Comparison of ENCODE assay signal across 3 cellular contexts in genomic region chrX:131053076-131053475, GRCh38.
A peak's percentile ranks its signal among the peaks of the same experiment; 100 is the strongest.
TF ChIP-seq lines count a peak whose summit lies in the region.

No MANE protein-coding gene starts in this region.

TF ChIP-seq in A549, 52 proteins besides CTCF, POLR2A, EP300 and RAD21:
- TF ChIP-seq TFCP2L1 (CRISPR knock-in tag; IDR thresholded peaks at IDR 0.05), result no peak
- no peak for TF ChIP-seq HEYL (CRISPR knock-in tag; IDR thresholded peaks at IDR 0.05)
- TF ChIP-seq SREBF2 (IDR thresholded peaks at IDR 0.05), result no peak
- no peak for TF ChIP-seq NFE2L2 (conservative IDR thresholded peaks at IDR 0.05; ENCODE audit: low read length)
- no peak for TF ChIP-seq KDM5A (IDR thresholded peaks at IDR 0.05)
- TF ChIP-seq CBX8 (IDR thresholded peaks at IDR 0.05), result no peak
- TF ChIP-seq, protein P1, sequence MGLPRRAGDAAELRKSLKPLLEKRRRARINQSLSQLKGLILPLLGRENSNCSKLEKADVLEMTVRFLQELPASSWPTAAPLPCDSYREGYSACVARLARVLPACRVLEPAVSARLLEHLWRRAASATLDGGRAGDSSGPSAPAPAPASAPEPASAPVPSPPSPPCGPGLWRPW (IDR thresholded peaks at IDR 0.05), result no peak
- TF ChIP-seq ZC3H11A (IDR thresholded peaks at IDR 0.05), result no peak
- no peak for TF ChIP-seq SMC3 (IDR thresholded peaks at IDR 0.05)
- TF ChIP-seq NR3C1 (IDR thresholded peaks at IDR 0.05), result no peak
- no peak for TF ChIP-seq MAFK (IDR thresholded peaks at IDR 0.05; ENCODE audit: partially characterized antibody)
- no peak for TF ChIP-seq FOSB (CRISPR knock-in tag; IDR thresholded peaks at IDR 0.05)
- TF ChIP-seq POLR2AphosphoS2 (conservative IDR thresholded peaks at IDR 0.05; ENCODE audit: low read length), result no peak
- TF ChIP-seq FOXS1 (CRISPR knock-in tag; IDR thresholded peaks at IDR 0.05), result no peak
- TF ChIP-seq, protein P2, sequence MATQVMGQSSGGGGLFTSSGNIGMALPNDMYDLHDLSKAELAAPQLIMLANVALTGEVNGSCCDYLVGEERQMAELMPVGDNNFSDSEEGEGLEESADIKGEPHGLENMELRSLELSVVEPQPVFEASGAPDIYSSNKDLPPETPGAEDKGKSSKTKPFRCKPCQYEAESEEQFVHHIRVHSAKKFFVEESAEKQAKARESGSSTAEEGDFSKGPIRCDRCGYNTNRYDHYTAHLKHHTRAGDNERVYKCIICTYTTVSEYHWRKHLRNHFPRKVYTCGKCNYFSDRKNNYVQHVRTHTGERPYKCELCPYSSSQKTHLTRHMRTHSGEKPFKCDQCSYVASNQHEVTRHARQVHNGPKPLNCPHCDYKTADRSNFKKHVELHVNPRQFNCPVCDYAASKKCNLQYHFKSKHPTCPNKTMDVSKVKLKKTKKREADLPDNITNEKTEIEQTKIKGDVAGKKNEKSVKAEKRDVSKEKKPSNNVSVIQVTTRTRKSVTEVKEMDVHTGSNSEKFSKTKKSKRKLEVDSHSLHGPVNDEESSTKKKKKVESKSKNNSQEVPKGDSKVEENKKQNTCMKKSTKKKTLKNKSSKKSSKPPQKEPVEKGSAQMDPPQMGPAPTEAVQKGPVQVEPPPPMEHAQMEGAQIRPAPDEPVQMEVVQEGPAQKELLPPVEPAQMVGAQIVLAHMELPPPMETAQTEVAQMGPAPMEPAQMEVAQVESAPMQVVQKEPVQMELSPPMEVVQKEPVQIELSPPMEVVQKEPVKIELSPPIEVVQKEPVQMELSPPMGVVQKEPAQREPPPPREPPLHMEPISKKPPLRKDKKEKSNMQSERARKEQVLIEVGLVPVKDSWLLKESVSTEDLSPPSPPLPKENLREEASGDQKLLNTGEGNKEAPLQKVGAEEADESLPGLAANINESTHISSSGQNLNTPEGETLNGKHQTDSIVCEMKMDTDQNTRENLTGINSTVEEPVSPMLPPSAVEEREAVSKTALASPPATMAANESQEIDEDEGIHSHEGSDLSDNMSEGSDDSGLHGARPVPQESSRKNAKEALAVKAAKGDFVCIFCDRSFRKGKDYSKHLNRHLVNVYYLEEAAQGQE (IDR thresholded peaks at IDR 0.05), result no peak
- TF ChIP-seq FOSL2 (IDR thresholded peaks at IDR 0.05), result no peak
- no peak for TF ChIP-seq FOSL2 (CRISPR knock-in tag; IDR thresholded peaks at IDR 0.05)

TF ChIP-seq in H1, 55 proteins besides CTCF, POLR2A, EP300 and RAD21:
- TF ChIP-seq PHF8 (conservative IDR thresholded peaks at IDR 0.05; ENCODE audit: low read depth, low read length), result no peak
- no peak for TF ChIP-seq TBP (IDR thresholded peaks at IDR 0.05; ENCODE audit: low read depth, low read length)
- no peak for TF ChIP-seq CREB1 (IDR thresholded peaks at IDR 0.05)
- no peak for TF ChIP-seq POU5F1 (IDR thresholded peaks at IDR 0.05; ENCODE audit: low read depth, low read length)
- no peak for TF ChIP-seq RFX5 (IDR thresholded peaks at IDR 0.05; ENCODE audit: borderline replicate concordance, low read depth, low read length)
- no peak for TF ChIP-seq POLR2AphosphoS5 (IDR thresholded peaks at IDR 0.05; ENCODE audit: low read depth, low read length)
- no peak for TF ChIP-seq EGR1 (IDR thresholded peaks at IDR 0.05; ENCODE audit: borderline replicate concordance, low read depth, low read length)
- no peak for TF ChIP-seq E2F6 (IDR thresholded peaks at IDR 0.05)
- no peak for TF ChIP-seq CBX5 (IDR thresholded peaks at IDR 0.05; ENCODE audit: low read depth, low read length)
- TF ChIP-seq GABPA (IDR thresholded peaks at IDR 0.05; ENCODE audit: borderline replicate concordance, insufficient read depth, low read length), result no peak
- no peak for TF ChIP-seq JUN (IDR thresholded peaks at IDR 0.05; ENCODE audit: low read depth, low read length)
- no peak for TF ChIP-seq CBX8 (IDR thresholded peaks at IDR 0.05; ENCODE audit: borderline replicate concordance, low read depth, low read length)
- TF ChIP-seq CHD2 (IDR thresholded peaks at IDR 0.05; ENCODE audit: low read length), result no peak
- TF ChIP-seq CEBPB (IDR thresholded peaks at IDR 0.05; ENCODE audit: low read depth, low read length), result no peak
- TF ChIP-seq SAP30 (IDR thresholded peaks at IDR 0.05; ENCODE audit: insufficient read depth, insufficient replicate concordance, low read length), result no peak
- TF ChIP-seq SRF (IDR thresholded peaks at IDR 0.05; ENCODE audit: low read depth, low read length), result no peak
- no peak for TF ChIP-seq BACH1 (IDR thresholded peaks at IDR 0.05; ENCODE audit: low read length)
- TF ChIP-seq TAF7 (optimal IDR thresholded peaks at IDR 0.05; ENCODE audit: borderline replicate concordance, low read depth, low read length), result no peak

TF ChIP-seq in neural cell, 6 proteins besides CTCF, POLR2A, EP300 and RAD21 (continued from another document):
- no peak for TF ChIP-seq TAF1 (IDR thresholded peaks at IDR 0.05; ENCODE audit: low read depth)
- no peak for TF ChIP-seq EZH2 (IDR thresholded peaks at IDR 0.05; ENCODE audit: borderline replicate concordance, insufficient read depth, low read length, poor library complexity, severe bottlenecking)
- no peak for TF ChIP-seq MXI1 (conservative IDR thresholded peaks at IDR 0.05; ENCODE audit: poor library complexity, severe bottlenecking)
- TF ChIP-seq POLR2AphosphoS5 (IDR thresholded peaks at IDR 0.05), result peak; percentile 87
- TF ChIP-seq, protein P2 (IDR thresholded peaks at IDR 0.05; ENCODE audit: borderline replicate concordance), result peak; percentile 99
